Comparison of ENCODE assay signal across 1 cellular context in the genomic region with DNA sequence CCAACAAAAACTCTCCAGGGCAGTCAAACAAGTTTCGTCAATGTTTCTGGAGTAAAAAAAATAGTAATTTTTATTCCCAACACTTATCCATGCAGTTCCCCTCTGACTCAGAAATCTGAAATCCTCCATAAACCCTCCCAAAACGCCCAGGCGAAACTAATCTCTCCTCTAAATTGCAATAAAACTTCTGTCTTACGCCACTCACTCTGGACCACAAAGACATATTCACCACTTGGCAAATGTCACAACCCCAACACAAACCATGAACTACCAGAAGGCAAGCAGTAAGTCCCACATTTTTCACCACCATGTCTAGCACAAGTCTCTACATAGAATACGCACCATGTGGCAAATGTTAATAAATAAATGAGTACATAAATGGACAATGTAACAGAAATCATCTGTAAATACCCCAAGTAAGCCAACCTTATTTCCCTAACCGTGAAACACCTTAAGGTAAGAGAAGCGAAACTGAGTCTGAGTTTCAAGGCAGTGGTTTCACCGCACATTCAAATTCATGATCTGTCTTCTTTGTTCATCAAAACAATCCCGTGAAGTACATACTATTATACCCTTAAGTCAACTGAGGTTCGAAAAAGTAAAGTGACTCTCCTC.
TF ChIP-seq lines count a peak whose summit lies in the region.

No MANE protein-coding gene starts in this region.

TF ChIP-seq in SK-N-SH treated with all-trans-retinoic acid at 6 μM for 48 hours, 23 proteins besides CTCF, POLR2A, EP300 and RAD21 (continued from another document):
- TF ChIP-seq, protein P1, sequence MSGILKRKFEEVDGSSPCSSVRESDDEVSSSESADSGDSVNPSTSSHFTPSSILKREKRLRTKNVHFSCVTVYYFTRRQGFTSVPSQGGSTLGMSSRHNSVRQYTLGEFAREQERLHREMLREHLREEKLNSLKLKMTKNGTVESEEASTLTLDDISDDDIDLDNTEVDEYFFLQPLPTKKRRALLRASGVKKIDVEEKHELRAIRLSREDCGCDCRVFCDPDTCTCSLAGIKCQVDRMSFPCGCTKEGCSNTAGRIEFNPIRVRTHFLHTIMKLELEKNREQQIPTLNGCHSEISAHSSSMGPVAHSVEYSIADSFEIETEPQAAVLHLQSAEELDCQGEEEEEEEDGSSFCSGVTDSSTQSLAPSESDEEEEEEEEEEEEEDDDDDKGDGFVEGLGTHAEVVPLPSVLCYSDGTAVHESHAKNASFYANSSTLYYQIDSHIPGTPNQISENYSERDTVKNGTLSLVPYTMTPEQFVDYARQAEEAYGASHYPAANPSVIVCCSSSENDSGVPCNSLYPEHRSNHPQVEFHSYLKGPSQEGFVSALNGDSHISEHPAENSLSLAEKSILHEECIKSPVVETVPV (CRISPR knock-in tag; IDR thresholded peaks at IDR 0.05), result no peak
- TF ChIP-seq ESRRG (CRISPR knock-in tag; IDR thresholded peaks at IDR 0.05), result no peak
- no peak for TF ChIP-seq ZNF565 (CRISPR knock-in tag; conservative IDR thresholded peaks at IDR 0.05; ENCODE audit: low read depth)
- no peak for TF ChIP-seq PATZ1 (CRISPR knock-in tag; IDR thresholded peaks at IDR 0.05; ENCODE audit: borderline replicate concordance)
